Comparison of ENCODE assay signal across 38 cellular contexts in genomic region chrX:50839730-50840129, GRCh38. TPM values are rescaled to one million over a fixed set of nuclear protein-coding genes. Genes with fewer than 3 reads are reported as not detected.
"Had no signal": no experiment of that assay in that cellular context is flagged by ENCODE, and none has a peak within 500 bp of the region (broad histone marks: within the 10 kb centered on the region; RNA-seq: fewer than 3 reads in every experiment).

No MANE protein-coding gene starts in this region.

- H3K9me3 Mint-ChIP-seq: activated naive CD4-positive, alpha-beta T cell treated with anti-CD3 and anti-CD28 coated beads for 36 hours; activated naive CD4-positive, alpha-beta T cell treated with anti-CD3 and anti-CD28 coated beads, Interleukin-2, amount 10 ng/mL, durations not matched to agents 7 days and 5 days; activated naive CD4-positive, alpha-beta T cell treated with anti-CD3 and anti-CD28 coated beads, Interleukin-2, amount 50 U/mL, for 24 hours; activated naive CD4-positive, alpha-beta T cell treated with anti-CD3 and anti-CD28 coated beads, Interleukin-2, amount 50 U/mL, for 72 hours; activated naive CD8-positive, alpha-beta T cell treated with anti-CD3 and anti-CD28 coated beads for 36 hours; activated naive CD8-positive, alpha-beta T cell treated with anti-CD3 and anti-CD28 coated beads, Interleukin-2, amount 10 ng/mL, durations not matched to agents 7 days and 5 days; activated naive CD8-positive, alpha-beta T cell treated with anti-CD3 and anti-CD28 coated beads, Interleukin-2, amount 50 U/mL, for 24 hours; activated T-cell treated with anti-CD3 and anti-CD28 coated beads, Interleukin-2, amount 50 U/mL, for 24 hours; activated T-cell treated with anti-CD3 and anti-CD28 coated beads, Interleukin-2, amount 50 U/mL, for 4 hours; activated T-cell treated with anti-CD3 and anti-CD28 coated beads, Interleukin-2, amount 50 U/mL, for 72 hours; activated T-helper 1 cell treated with anti-CD3 and anti-CD28 coated beads, Interleukin-12 subunit alpha, Interleukin-12 subunit beta, Interleukin-2, Interleukin-4 antibody, amounts not matched to agents 30 ng/mL and 10 ng/mL and 1 ng/mL, durations not matched to agents 14 hours and 24 hours and 36 hours; activated T-helper 17 cell treated with anti-CD3 and anti-CD28 coated beads, Interleukin-2, amount 50 U/mL, for 72 hours; activated T-helper 2 cell treated with anti-CD3 and anti-CD28 coated beads, Interferon-gamma antibody, Interleukin-2, Interleukin-4, amounts not matched to agents 10 μg/mL and 5 μg/mL and 100 μg/mL, durations not matched to agents 14 hours and 24 hours and 36 hours; central memory CD8-positive, alpha-beta T cell had no signal

- H3K9me3 ChIP-seq: adrenal gland, ascending aorta, body of pancreas had no signal

- H3K36me3 ChIP-seq: adrenal gland, ascending aorta, brain microvascular endothelial cell, breast epithelium, cardiac muscle cell had no signal

- H3K4me1 ChIP-seq: adrenal gland, ascending aorta, body of pancreas, breast epithelium had no signal

- H3K27me3 Mint-ChIP-seq: activated naive CD4-positive, alpha-beta T cell treated with anti-CD3 and anti-CD28 coated beads, Interleukin-2, amount 10 ng/mL, durations not matched to agents 7 days and 5 days; activated naive CD8-positive, alpha-beta T cell; activated naive CD8-positive, alpha-beta T cell treated with anti-CD3 and anti-CD28 coated beads for 36 hours; central memory CD8-positive, alpha-beta T cell had no signal

- H3K4me1 Mint-ChIP-seq: activated naive CD4-positive, alpha-beta T cell treated with anti-CD3 and anti-CD28 coated beads, Interleukin-2, amount 10 ng/mL, durations not matched to agents 7 days and 5 days; activated naive CD4-positive, alpha-beta T cell treated with anti-CD3 and anti-CD28 coated beads, Interleukin-2, amount 50 U/mL, for 24 hours; activated naive CD8-positive, alpha-beta T cell treated with anti-CD3 and anti-CD28 coated beads for 36 hours; activated naive CD8-positive, alpha-beta T cell treated with anti-CD3 and anti-CD28 coated beads, Interleukin-2, amount 10 ng/mL, durations not matched to agents 7 days and 5 days; activated naive CD8-positive, alpha-beta T cell treated with anti-CD3 and anti-CD28 coated beads, Interleukin-2, amount 50 U/mL, for 24 hours; activated T-helper 17 cell treated with anti-CD3 and anti-CD28 coated beads, Interleukin-2, amount 50 U/mL, for 72 hours; brain; central memory CD8-positive, alpha-beta T cell had no signal

- DNase-seq: activated effector memory CD4-positive, alpha-beta T cell treated with anti-CD3 and anti-CD28 coated beads, Interleukin-2, amount 50 U/mL, for 16 hours; activated effector memory CD4-positive, alpha-beta T cell treated with Interleukin-2 at 50 U/mL for 16 hours; activated gamma-delta T cell; activated gamma-delta T cell treated with Interleukin-2 at 50 U/mL for 16 hours; activated naive CD4-positive, alpha-beta T cell; activated naive CD4-positive, alpha-beta T cell treated with anti-CD3 and anti-CD28 coated beads for 36 hours; activated naive CD4-positive, alpha-beta T cell treated with anti-CD3 and anti-CD28 coated beads, Interleukin-2, amount 10 ng/mL, durations not matched to agents 7 days and 5 days; activated naive CD4-positive, alpha-beta T cell treated with anti-CD3 and anti-CD28 coated beads, Interleukin-2, amount 50 U/mL, for 16 hours; activated naive CD4-positive, alpha-beta T cell treated with Interleukin-2 at 50 U/mL for 16 hours; activated naive CD8-positive, alpha-beta T cell treated with anti-CD3 and anti-CD28 coated beads for 36 hours; activated naive CD8-positive, alpha-beta T cell treated with anti-CD3 and anti-CD28 coated beads, Interleukin-2, amount 10 ng/mL, durations not matched to agents 7 days and 5 days; activated naive CD8-positive, alpha-beta T cell treated with anti-CD3 and anti-CD28 coated beads, Interleukin-2, amount 50 U/mL, for 24 hours; activated T-cell treated with anti-CD3 and anti-CD28 coated beads, Interleukin-2, amount 50 U/mL, for 1 hour; activated T-cell treated with anti-CD3 and anti-CD28 coated beads, Interleukin-2, amount 50 U/mL, for 24 hours; activated T-cell treated with anti-CD3 and anti-CD28 coated beads, Interleukin-2, amount 50 U/mL, for 4 hours; activated T-cell treated with anti-CD3 and anti-CD28 coated beads, Interleukin-2, amount 50 U/mL, for 48 hours; activated T-cell treated with anti-CD3 and anti-CD28 coated beads, Interleukin-2, amount 50 U/mL, for 72 hours; adrenal gland; amniotic stem cell; amygdala; anterior cingulate cortex; aorta; body of pancreas; brain microvascular endothelial cell; caudate nucleus; central memory CD4-positive, alpha-beta T cell; cerebellar nuclear complex had no signal

- H3K27ac ChIP-seq: adrenal gland, ascending aorta, body of pancreas, brain microvascular endothelial cell, breast epithelium, cardiac muscle cell had no signal

- ATAC-seq: activated naive CD4-positive, alpha-beta T cell treated with anti-CD3 and anti-CD28 coated beads, Interleukin-2, amount 50 U/mL, for 72 hours; activated naive CD8-positive, alpha-beta T cell treated with anti-CD3 and anti-CD28 coated beads, Interleukin-2, amount 50 U/mL, for 24 hours; activated T-cell treated with anti-CD3 and anti-CD28 coated beads, Interleukin-2, amount 50 U/mL, for 4 hours; activated T-cell treated with anti-CD3 and anti-CD28 coated beads, Interleukin-2, amount 50 U/mL, for 72 hours; activated T-helper 17 cell treated with anti-CD3 and anti-CD28 coated beads, Interleukin-2, amount 50 U/mL, for 72 hours; body of pancreas had no signal

- H3K36me3 Mint-ChIP-seq: activated naive CD4-positive, alpha-beta T cell treated with anti-CD3 and anti-CD28 coated beads, Interleukin-2, amount 10 ng/mL, durations not matched to agents 7 days and 5 days; activated naive CD4-positive, alpha-beta T cell treated with anti-CD3 and anti-CD28 coated beads, Interleukin-2, amount 50 U/mL, for 24 hours; activated naive CD4-positive, alpha-beta T cell treated with anti-CD3 and anti-CD28 coated beads, Interleukin-2, amount 50 U/mL, for 72 hours; activated naive CD8-positive, alpha-beta T cell; activated naive CD8-positive, alpha-beta T cell treated with anti-CD3 and anti-CD28 coated beads for 36 hours; activated naive CD8-positive, alpha-beta T cell treated with anti-CD3 and anti-CD28 coated beads, Interleukin-2, amount 10 ng/mL, durations not matched to agents 7 days and 5 days; brain had no signal

- H3K4me3 ChIP-seq: adrenal gland, ascending aorta, body of pancreas, breast epithelium, cardiac muscle cell had no signal

- H3K4me3 Mint-ChIP-seq: activated naive CD4-positive, alpha-beta T cell treated with anti-CD3 and anti-CD28 coated beads for 36 hours; activated naive CD4-positive, alpha-beta T cell treated with anti-CD3 and anti-CD28 coated beads, Interleukin-2, amount 10 ng/mL, durations not matched to agents 7 days and 5 days; activated naive CD4-positive, alpha-beta T cell treated with anti-CD3 and anti-CD28 coated beads, Interleukin-2, amount 50 U/mL, for 24 hours; activated naive CD8-positive, alpha-beta T cell; activated naive CD8-positive, alpha-beta T cell treated with anti-CD3 and anti-CD28 coated beads for 36 hours; activated naive CD8-positive, alpha-beta T cell treated with anti-CD3 and anti-CD28 coated beads, Interleukin-2, amount 10 ng/mL, durations not matched to agents 7 days and 5 days; activated naive CD8-positive, alpha-beta T cell treated with anti-CD3 and anti-CD28 coated beads, Interleukin-2, amount 50 U/mL, for 24 hours; activated T-cell treated with anti-CD3 and anti-CD28 coated beads, Interleukin-2, amount 50 U/mL, for 24 hours; activated T-cell treated with anti-CD3 and anti-CD28 coated beads, Interleukin-2, amount 50 U/mL, for 4 hours; activated T-cell treated with anti-CD3 and anti-CD28 coated beads, Interleukin-2, amount 50 U/mL, for 72 hours; activated T-helper 1 cell treated with anti-CD3 and anti-CD28 coated beads, Interleukin-12 subunit alpha, Interleukin-12 subunit beta, Interleukin-2, Interleukin-4 antibody, amounts not matched to agents 30 ng/mL and 10 ng/mL and 1 ng/mL, durations not matched to agents 14 hours and 24 hours and 36 hours; activated T-helper 17 cell treated with anti-CD3 and anti-CD28 coated beads, Interleukin-2, amount 50 U/mL, for 72 hours; brain; central memory CD8-positive, alpha-beta T cell had no signal

- H3K27ac Mint-ChIP-seq: activated naive CD4-positive, alpha-beta T cell treated with anti-CD3 and anti-CD28 coated beads for 36 hours; activated naive CD4-positive, alpha-beta T cell treated with anti-CD3 and anti-CD28 coated beads, Interleukin-2, amount 10 ng/mL, durations not matched to agents 7 days and 5 days; activated naive CD4-positive, alpha-beta T cell treated with anti-CD3 and anti-CD28 coated beads, Interleukin-2, amount 50 U/mL, for 24 hours; activated naive CD4-positive, alpha-beta T cell treated with anti-CD3 and anti-CD28 coated beads, Interleukin-2, amount 50 U/mL, for 72 hours; activated naive CD8-positive, alpha-beta T cell; activated naive CD8-positive, alpha-beta T cell treated with anti-CD3 and anti-CD28 coated beads for 36 hours; activated naive CD8-positive, alpha-beta T cell treated with anti-CD3 and anti-CD28 coated beads, Interleukin-2, amount 10 ng/mL, durations not matched to agents 7 days and 5 days; activated naive CD8-positive, alpha-beta T cell treated with anti-CD3 and anti-CD28 coated beads, Interleukin-2, amount 50 U/mL, for 24 hours; activated T-cell treated with anti-CD3 and anti-CD28 coated beads, Interleukin-2, amount 50 U/mL, for 24 hours; activated T-cell treated with anti-CD3 and anti-CD28 coated beads, Interleukin-2, amount 50 U/mL, for 72 hours; activated T-helper 1 cell treated with anti-CD3 and anti-CD28 coated beads, Interleukin-12 subunit alpha, Interleukin-12 subunit beta, Interleukin-2, Interleukin-4 antibody, amounts not matched to agents 30 ng/mL and 10 ng/mL and 1 ng/mL, durations not matched to agents 14 hours and 24 hours and 36 hours; activated T-helper 17 cell treated with anti-CD3 and anti-CD28 coated beads, Interleukin-2, amount 50 U/mL, for 72 hours; activated T-helper 2 cell treated with anti-CD3 and anti-CD28 coated beads, Interferon-gamma antibody, Interleukin-2, Interleukin-4, amounts not matched to agents 10 μg/mL and 5 μg/mL and 100 μg/mL, durations not matched to agents 14 hours and 24 hours and 36 hours; brain had no signal

- H3K27me3 ChIP-seq: adrenal gland, ascending aorta, body of pancreas, brain microvascular endothelial cell, cardiac muscle cell had no signal

RNA-seq across cellular contexts. Expression of gene SHROOM4, which starts 25.7 kb away (rescaled TPM):
- total RNA-seq: activated naive CD4-positive, alpha-beta T cell treated with anti-CD3 and anti-CD28 coated beads for 36 hours; activated naive CD4-positive, alpha-beta T cell treated with anti-CD3 and anti-CD28 coated beads, Interleukin-2, amount 50 U/mL, for 72 hours; activated naive CD8-positive, alpha-beta T cell treated with anti-CD3 and anti-CD28 coated beads for 36 hours; activated naive CD8-positive, alpha-beta T cell treated with anti-CD3 and anti-CD28 coated beads, Interleukin-2, amount 10 ng/mL, durations not matched to agents 7 days and 5 days; activated T-cell treated with anti-CD3 and anti-CD28 coated beads, Interleukin-2, amount 50 U/mL, for 4 hours; activated T-cell treated with anti-CD3 and anti-CD28 coated beads, Interleukin-2, amount 50 U/mL, for 72 hours; activated T-helper 1 cell treated with anti-CD3 and anti-CD28 coated beads, Interleukin-12 subunit alpha, Interleukin-12 subunit beta, Interleukin-2, Interleukin-4 antibody, amounts not matched to agents 30 ng/mL and 10 ng/mL and 1 ng/mL, durations not matched to agents 14 hours and 24 hours and 36 hours; activated T-helper 17 cell treated with anti-CD3 and anti-CD28 coated beads, Interleukin-2, amount 50 U/mL, for 72 hours; activated T-helper 2 cell treated with anti-CD3 and anti-CD28 coated beads, Interferon-gamma antibody, Interleukin-2, Interleukin-4, amounts not matched to agents 10 μg/mL and 5 μg/mL and 100 μg/mL, durations not matched to agents 14 hours and 24 hours and 36 hours had no signal
